8 cellular contexts compared by ENCODE assay signal in genomic region chr10:100987685-100988049, GRCh38. TPM values are rescaled to one million over a fixed set of nuclear protein-coding genes. Genes with fewer than 3 reads are reported as not detected.
A peak's percentile ranks its signal among the peaks of the same experiment; 100 is the strongest.
DNase-seq lines count a peak whose midpoint lies in the region; ATAC-seq and TF ChIP-seq lines count a peak whose summit lies in the region.

No MANE protein-coding gene starts in this region.

- peaks cover 52% of the 10 kb centered on the region for H3K4me1 ChIP-seq in BLaER1

- intact Hi-C loops in natural killer cell (cut with micrococcal nuclease) = loop anchor here (1.0 kb wide), 1 partner anchor 11 kb away; no protein-coding TSS in a partner anchor

- no peak for ATAC-seq in central memory CD8-positive, alpha-beta T cell (replicated peaks; ENCODE audit: extremely low read depth, poor library complexity, severe bottlenecking)
- ATAC-seq in natural killer cell = peak in 1 of 3 donors; percentile 6

- H3K9me3 Mint-ChIP-seq in central memory CD8-positive, alpha-beta T cell = no peaks in the 10 kb centered on the region
- peaks cover 0 to 3% of the 10 kb centered on the region in 2 donors for H3K9me3 Mint-ChIP-seq in natural killer cell

- H3K27ac ChIP-seq in BLaER1 = peak overlapping the region; percentile 84

- H3K27me3 ChIP-seq in BLaER1 = no peaks in the 10 kb centered on the region

- H3K36me3 ChIP-seq in BLaER1 = peaks cover 75% of the 10 kb centered on the region

- peaks cover 40% of the 10 kb centered on the region for H3K4me1 Mint-ChIP-seq in central memory CD8-positive, alpha-beta T cell
- peaks cover 10 to 26% of the 10 kb centered on the region in 2 donors for H3K4me1 Mint-ChIP-seq in natural killer cell

- H3K27me3 Mint-ChIP-seq in central memory CD8-positive, alpha-beta T cell = no peaks in the 10 kb centered on the region
- H3K27me3 Mint-ChIP-seq in natural killer cell (ENCODE audit: low read depth in 2 of 2) = no peaks in the 10 kb centered on the region

- peak overlapping the region; percentile 93 for H3K4me3 Mint-ChIP-seq in central memory CD8-positive, alpha-beta T cell
- peak overlapping the region; percentile 89 for H3K4me3 Mint-ChIP-seq in natural killer cell

- H4K20me1 ChIP-seq in BLaER1 = peaks cover 62% of the 10 kb centered on the region

- H3K36me3 Mint-ChIP-seq in central memory CD8-positive, alpha-beta T cell (ENCODE audit: insufficient read depth) = peaks cover 14% of the 10 kb centered on the region
- H3K36me3 Mint-ChIP-seq in natural killer cell = peaks cover 9% of the 10 kb centered on the region

- H3K9me3 ChIP-seq in BLaER1 = no peaks in the 10 kb centered on the region

- TF ChIP-seq CTCF in natural killer cell (IDR thresholded peaks at IDR 0.05) (no peak), GM10266 (IDR thresholded peaks at IDR 0.05; ENCODE audit: control insufficient read depth, insufficient read depth, low read depth, missing control alignments) (no peak)

- H3K4me2 ChIP-seq in BLaER1 = peak overlapping the region; percentile 98

- H3K27ac Mint-ChIP-seq in central memory CD8-positive, alpha-beta T cell (ENCODE audit: low read depth) = peak overlapping the region; percentile 87
- peak overlapping the region; percentile 76 to 91 for H3K27ac Mint-ChIP-seq in natural killer cell

- peak overlapping the region; percentile 84 for H3K9ac ChIP-seq in BLaER1

- DNase-seq in HT-29 (ENCODE audit: low spot score) (peak; percentile 22), natural killer cell (no peak), GM10266 (ENCODE audit: extremely low spot score) (no peak), COLO668 (lab: John Stamatoyannopoulos, UW; ENCODE audit: unreplicated experiment) (no peak), GM19240 (ENCODE audit: insufficient read length, low spot score) (no peak)
- no peak for DNase-seq in central memory CD8-positive, alpha-beta T cell (ENCODE audit: low spot score in 2 of 2)
- no peak for DNase-seq in effector CD8-positive, alpha-beta T cell (lab: John Stamatoyannopoulos, UW)

- peak overlapping the region; percentile 90 for H3K4me3 ChIP-seq in BLaER1

RNA-seq across cellular contexts. Expression of gene TWNK, which starts 0.3 kb away (rescaled TPM):
- total RNA-seq in HT-29 (2014; rRNA removed; shearing (Covaris generic)) = 15.9 and 18.8 TPM in 2 replicates
- total RNA-seq in natural killer cell = 1 to 10 TPM; 2.2 to 3.6 (median 3.3) TPM

RNA-seq across cellular contexts. Expression of gene MRPL43, which starts 0.4 kb away (rescaled TPM):
- 141 and 174 TPM in 2 replicates for total RNA-seq in HT-29 (2014; rRNA removed; shearing (Covaris generic))
- total RNA-seq in natural killer cell = 10 to 100 TPM; 27.2 to 42.0 (median 33.1) TPM

RNA-seq across cellular contexts. Expression of gene LZTS2, which starts 11.9 kb away (rescaled TPM):
- 154 and 172 TPM in 2 replicates for total RNA-seq in HT-29 (2014; rRNA removed; shearing (Covaris generic))
- total RNA-seq in natural killer cell = 10 to 100 TPM in 2 of 3 donors, 1 to 10 TPM in 1; 8.0 to 16.1 (median 11.7) TPM

RNA-seq across cellular contexts. Expression of gene SEMA4G, which starts 18.4 kb away (rescaled TPM):
- total RNA-seq in HT-29 (2014; rRNA removed; shearing (Covaris generic)) = 24.6 and 29.6 TPM in 2 replicates
- 1 to 10 TPM in 1 of 3 donors, under 1 TPM in 1, not detected in 1; 0.53 to 1.7 TPM for total RNA-seq in natural killer cell

RNA-seq across cellular contexts. Expression of gene PDZD7, which starts 43.3 kb away (rescaled TPM):
- total RNA-seq in HT-29 (2014; rRNA removed; shearing (Covaris generic)) = 6.3 and 7.4 TPM in 2 replicates
- 1 to 10 TPM in 1 of 3 donors, under 1 TPM in 2; 0.35 to 1.2 (median 0.52) TPM for total RNA-seq in natural killer cell
